19 cellular contexts compared by ENCODE assay signal in genomic region chr1:193709607-193710006, GRCh38.
DNase-seq lines count a peak whose midpoint lies in the region; ATAC-seq, FAIRE-seq and TF ChIP-seq lines count a peak whose summit lies in the region.
"Had no signal": no experiment of that assay in that cellular context is flagged by ENCODE, and none has a peak within 500 bp of the region (broad histone marks: within the 10 kb centered on the region; RNA-seq: fewer than 3 reads in every experiment).

No MANE protein-coding gene starts in this region.

- CTCF ChIA-PET in MCF 10A (lab: Yijun Ruan, JAX) = interaction anchor here (0.8 to 1.0 kb wide), 2 partner anchors 19 to 28 kb away, joined by 3 to 5 read pairs; no protein-coding TSS in a partner anchor

- TF ChIP-seq POLR2A in breast epithelium (IDR thresholded peaks at IDR 0.05) (no peak), thyroid gland (IDR thresholded peaks at IDR 0.05) (no peak), GM12892 (IDR thresholded peaks at IDR 0.05; ENCODE audit: low read depth, low read length) (no peak)

- H3K27me3 Mint-ChIP-seq in MCF 10A (ENCODE audit: insufficient read depth, unreplicated experiment) = no peaks in the 10 kb centered on the region

- no peak overlapping the region for H3K4me3 ChIP-seq in breast epithelium
- H3K4me3 ChIP-seq in epithelial cell of esophagus (ENCODE audit: low read length) = no peak overlapping the region
- no peak overlapping the region for H3K4me3 ChIP-seq in thyroid gland (replicated peaks in 1 of 3)
- H3K4me3 ChIP-seq: BLaER1 treated with 17β-estradiol and CSF1 and Interleukin-3, amounts not matched to agents 10 nM and 100 nM; Peyer's patch had no signal

- H3K27me3 ChIP-seq in breast epithelium (no peaks in the 10 kb centered on the region), thyroid gland (no peaks in the 10 kb centered on the region)
- H3K27me3 ChIP-seq: BLaER1 treated with 17β-estradiol and CSF1 and Interleukin-3, amounts not matched to agents 10 nM and 100 nM; Peyer's patch had no signal

- peaks cover 30% of the 10 kb centered on the region for H3K4me1 Mint-ChIP-seq in MCF 10A (ENCODE audit: insufficient read depth, unreplicated experiment)

- peak; percentile 75 for DNase-seq in MCF 10A (ENCODE audit: unreplicated experiment)
- DNase-seq in breast epithelium (ENCODE audit: low spot score in 2 of 2) = no peak
- peak; percentile 81 for DNase-seq in epithelial cell of esophagus (ENCODE audit: low read depth)
- no peak for DNase-seq in left lobe of liver (ENCODE audit: low spot score)
- peak; percentile 54 to 68 for DNase-seq in thyroid gland
- DNase-seq in iPS-NIHi7 (ENCODE audit: extremely low spot score) = no peak
- no peak for DNase-seq in T-helper 2 cell
- no peak for DNase-seq in GM12892 (ENCODE audit: insufficient read length)
- DNase-seq: DMS153, HFFc6, Karpas-422, NCI-H187, NCI-H510A, NCI-H82, Peyer's patch, Right ventricle myocardium superior had no signal

- WGBS in thyroid gland, 2 donors = 33 to 49% methylated on average over 1 of the region's 1 CpG

- TF ChIP-seq CTCF in MCF 10A (IDR thresholded peaks at IDR 0.05; ENCODE audit: unreplicated experiment) = no peak
- TF ChIP-seq CTCF in breast epithelium (IDR thresholded peaks at IDR 0.05) = no peak
- no peak for TF ChIP-seq CTCF in epithelial cell of esophagus (IDR thresholded peaks at IDR 0.05; ENCODE audit: insufficient read depth, low read depth, low read length, missing control alignments)
- TF ChIP-seq CTCF in thyroid gland (IDR thresholded peaks at IDR 0.05) = no peak

- H3K36me3 Mint-ChIP-seq in MCF 10A (ENCODE audit: insufficient read depth, unreplicated experiment) = no peaks in the 10 kb centered on the region

- H3K9me3 ChIP-seq in breast epithelium (no peaks in the 10 kb centered on the region), thyroid gland (no peaks in the 10 kb centered on the region)
- H3K9me3 ChIP-seq: BLaER1 treated with 17β-estradiol and CSF1 and Interleukin-3, amounts not matched to agents 10 nM and 100 nM; Peyer's patch had no signal

- no peaks in the 10 kb centered on the region for H3K4me1 ChIP-seq in breast epithelium
- peaks cover 0 to 3% of the 10 kb centered on the region in 2 donors for H3K4me1 ChIP-seq in thyroid gland
- H3K4me1 ChIP-seq: BLaER1 treated with 17β-estradiol and CSF1 and Interleukin-3, amounts not matched to agents 10 nM and 100 nM; Peyer's patch had no signal

- intact Hi-C loops in MCF 10A (cut with micrococcal nuclease) (no loop called here), breast epithelium (cut with DNase I; ENCODE audit: low total_unique reads) (no loop called here), thyroid gland (cut with DNase I) (no loop called here)

- no peak for FAIRE-seq in GM12892 (lab: Jason Lieb, UNC)
- FAIRE-seq: A204.1 had no signal

- BruUV-seq in MCF 10A (replicated peaks; lab: Mats Ljungman, UMichigan) = no TSS peak

- H3K27ac ChIP-seq in breast epithelium = no peak overlapping the region
- H3K27ac ChIP-seq in thyroid gland = peak overlapping the region in 1 of 3 donors; percentile 42
- H3K27ac ChIP-seq: BLaER1 treated with 17β-estradiol and CSF1 and Interleukin-3, amounts not matched to agents 10 nM and 100 nM; Peyer's patch had no signal

- H3K9me3 Mint-ChIP-seq in MCF 10A (ENCODE audit: unreplicated experiment) = no peaks in the 10 kb centered on the region

- H3K36me3 ChIP-seq in breast epithelium = no peaks in the 10 kb centered on the region
- no peaks in the 10 kb centered on the region for H3K36me3 ChIP-seq in thyroid gland
- H3K36me3 ChIP-seq: BLaER1 treated with 17β-estradiol and CSF1 and Interleukin-3, amounts not matched to agents 10 nM and 100 nM; Peyer's patch had no signal

- H3K4me3 Mint-ChIP-seq in MCF 10A (ENCODE audit: unreplicated experiment) = no peak overlapping the region
- H3K4me3 Mint-ChIP-seq: HFFc6 had no signal

- POLR2A ChIA-PET in MCF 10A (lab: Yijun Ruan, JAX) = interaction anchor here (0.6 to 2.2 kb wide), 10 partner anchors 8 to 304 kb away, joined by 3 to 17 read pairs (median 4); no protein-coding TSS in a partner anchor

- peak overlapping the region; percentile 42 for H3K27ac Mint-ChIP-seq in MCF 10A (ENCODE audit: low read depth, unreplicated experiment)
- H3K27ac Mint-ChIP-seq: HFFc6 had no signal

- ATAC-seq in left lobe of liver = peak; percentile 79
- ATAC-seq: SK-N-SH treated with all-trans-retinoic acid at 6 μM for 48 hours had no signal

Comparison
In these comparisons a context has a peak if more than half of its experiments do, and no peak if none do; other contexts are left out.
1. DNase-seq: peak in MCF 10A (single experiment), epithelial cell of esophagus (single experiment) and thyroid gland (2 of 2); none in breast epithelium (0 of 2), left lobe of liver (single experiment), iPS-NIHi7 (single experiment), T-helper 2 cell (0 of 5) and GM12892 (single experiment).